In the genomic region with DNA sequence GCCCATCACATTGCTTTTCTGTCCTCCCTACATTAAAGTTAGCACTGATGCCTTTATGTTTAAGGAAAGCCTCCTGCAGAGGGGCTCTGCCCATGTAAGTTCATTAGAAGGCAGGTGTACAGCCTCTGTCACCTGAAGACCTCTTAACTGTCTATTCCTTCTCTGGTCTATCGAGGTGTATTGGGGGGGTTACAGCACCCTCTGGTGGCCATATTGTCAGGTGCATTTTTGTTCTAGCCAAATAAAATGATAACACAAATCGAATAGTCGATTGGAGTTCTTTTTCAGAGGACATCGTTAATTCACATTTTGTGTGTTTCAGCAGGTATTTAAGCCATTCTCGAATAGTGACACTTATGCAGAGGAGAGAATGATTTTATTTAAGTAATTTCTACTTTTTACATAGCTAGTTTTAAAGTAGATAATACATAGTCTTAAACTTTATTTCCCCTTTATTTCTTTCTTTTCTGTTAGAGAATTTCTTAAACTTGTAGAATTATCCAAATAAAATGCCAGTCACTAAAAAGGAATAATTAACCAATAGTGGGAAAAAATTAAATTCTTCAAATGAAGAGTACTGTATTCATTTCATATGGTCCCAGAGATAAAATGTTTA, we compare ENCODE assay signal across 8 cellular contexts.
DNase-seq lines count a peak whose midpoint lies in the region; ATAC-seq and TF ChIP-seq lines count a peak whose summit lies in the region.

No MANE protein-coding gene starts in this region.

- H3K27ac ChIP-seq in lower lobe of right lung = no peak overlapping the region

- no peaks in the 10 kb centered on the region for H3K36me3 ChIP-seq in lower lobe of right lung

- intact Hi-C loops in lower lobe of right lung (cut with DNase I) = no loop called here

- H3K27me3 ChIP-seq in lower lobe of right lung (ENCODE audit: low read depth) = no peaks in the 10 kb centered on the region

- H3K4me3 ChIP-seq in WI38 (ENCODE audit: low read depth, low read length) (no peak overlapping the region), lower lobe of right lung (no peak overlapping the region)

- TF ChIP-seq CTCF in WI38 (IDR thresholded peaks at IDR 0.05; ENCODE audit: low read depth, low read length) (peak; percentile 57), lower lobe of right lung (IDR thresholded peaks at IDR 0.05) (peak; percentile 87)

- DNase-seq in activated gamma-delta T cell treated with Interleukin-2 at 50 U/mL for 16 hours (peak; percentile 64), activated gamma-delta T cell (lab: John Stamatoyannopoulos, UW) (no peak), NCI-H187 (lab: John Stamatoyannopoulos, UW) (peak; percentile 24 to 41), lower lobe of right lung (no peak)
- peak; percentile 38 for DNase-seq in central memory CD4-positive, alpha-beta T cell
- DNase-seq in stimulated activated CD8-positive, alpha-beta memory T cell treated with anti-CD3 and anti-CD28 coated beads, Interleukin-4, amount 100 ng/mL, for 48 hours = peak; percentile 78

- peak; percentile 42 to 44 for ATAC-seq in lower lobe of right lung
- no peak for ATAC-seq in GM21390 (IDR thresholded peaks at IDR 0.05; ENCODE audit: unreplicated experiment)

- H3K9me3 ChIP-seq in lower lobe of right lung = no peaks in the 10 kb centered on the region

- H3K4me1 ChIP-seq in lower lobe of right lung = peaks cover 51% of the 10 kb centered on the region

Comparison
In these comparisons a context has a peak if more than half of its experiments do, and no peak if none do; other contexts are left out.
1. DNase-seq: peak in activated gamma-delta T cell treated with Interleukin-2 at 50 U/mL for 16 hours (single experiment), NCI-H187 (2 of 2), central memory CD4-positive, alpha-beta T cell (single experiment) and stimulated activated CD8-positive, alpha-beta memory T cell treated with anti-CD3 and anti-CD28 coated beads, Interleukin-4, amount 100 ng/mL, for 48 hours (single experiment); none in activated gamma-delta T cell (single experiment) and lower lobe of right lung (single experiment).